ENCODE assay signal across 1 cellular context in genomic region chr16:17106243-17106791, GRCh38.
TF ChIP-seq lines count a peak whose summit lies in the region.

No MANE protein-coding gene starts in this region.

TF ChIP-seq in GM23338, 12 proteins besides CTCF, POLR2A, EP300 and RAD21 (continued from another document):
- TF ChIP-seq ZNF462 (CRISPR knock-in tag; IDR thresholded peaks at IDR 0.05), result no peak
- no peak for TF ChIP-seq ZNF331 (CRISPR knock-in tag; IDR thresholded peaks at IDR 0.05; ENCODE audit: low read depth)
- no peak for TF ChIP-seq POLR2AphosphoS5 (IDR thresholded peaks at IDR 0.05; ENCODE audit: low read depth)
- no peak for TF ChIP-seq CREB1 (CRISPR knock-in tag; IDR thresholded peaks at IDR 0.05; ENCODE audit: low read depth)
- no peak for TF ChIP-seq EZH2phosphoT487 (IDR thresholded peaks at IDR 0.05; ENCODE audit: unreplicated experiment)
- TF ChIP-seq STAT1 (IDR thresholded peaks at IDR 0.05; ENCODE audit: unreplicated experiment), result no peak
- no peak for TF ChIP-seq EZH2 (IDR thresholded peaks at IDR 0.05; ENCODE audit: low read depth, unreplicated experiment)
